ENCODE assay signal across 1 cellular context in the genomic region with DNA sequence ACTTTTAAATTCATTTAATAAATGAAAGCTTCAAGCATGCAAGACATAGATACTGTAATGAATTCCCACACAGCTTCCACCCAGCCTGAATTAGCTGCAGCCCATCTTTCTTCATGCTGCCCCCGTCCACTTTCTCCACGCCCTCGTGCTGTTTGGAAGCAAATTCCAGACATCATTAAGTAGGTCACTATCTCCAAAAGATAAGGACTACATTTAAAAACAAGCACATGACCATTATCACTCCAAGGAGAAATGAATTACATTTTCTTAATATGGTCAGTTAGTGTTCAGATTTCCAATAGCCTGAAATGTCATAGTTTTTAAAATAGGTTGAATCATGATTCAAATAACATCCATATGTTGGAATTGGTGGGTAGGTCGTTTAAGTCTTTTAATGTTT.
TF ChIP-seq lines count a peak whose summit lies in the region.

No MANE protein-coding gene starts in this region.

TF ChIP-seq in WTC11, 78 proteins besides CTCF, POLR2A, EP300 and RAD21 (continued from another document):
- TF ChIP-seq, protein P1, sequence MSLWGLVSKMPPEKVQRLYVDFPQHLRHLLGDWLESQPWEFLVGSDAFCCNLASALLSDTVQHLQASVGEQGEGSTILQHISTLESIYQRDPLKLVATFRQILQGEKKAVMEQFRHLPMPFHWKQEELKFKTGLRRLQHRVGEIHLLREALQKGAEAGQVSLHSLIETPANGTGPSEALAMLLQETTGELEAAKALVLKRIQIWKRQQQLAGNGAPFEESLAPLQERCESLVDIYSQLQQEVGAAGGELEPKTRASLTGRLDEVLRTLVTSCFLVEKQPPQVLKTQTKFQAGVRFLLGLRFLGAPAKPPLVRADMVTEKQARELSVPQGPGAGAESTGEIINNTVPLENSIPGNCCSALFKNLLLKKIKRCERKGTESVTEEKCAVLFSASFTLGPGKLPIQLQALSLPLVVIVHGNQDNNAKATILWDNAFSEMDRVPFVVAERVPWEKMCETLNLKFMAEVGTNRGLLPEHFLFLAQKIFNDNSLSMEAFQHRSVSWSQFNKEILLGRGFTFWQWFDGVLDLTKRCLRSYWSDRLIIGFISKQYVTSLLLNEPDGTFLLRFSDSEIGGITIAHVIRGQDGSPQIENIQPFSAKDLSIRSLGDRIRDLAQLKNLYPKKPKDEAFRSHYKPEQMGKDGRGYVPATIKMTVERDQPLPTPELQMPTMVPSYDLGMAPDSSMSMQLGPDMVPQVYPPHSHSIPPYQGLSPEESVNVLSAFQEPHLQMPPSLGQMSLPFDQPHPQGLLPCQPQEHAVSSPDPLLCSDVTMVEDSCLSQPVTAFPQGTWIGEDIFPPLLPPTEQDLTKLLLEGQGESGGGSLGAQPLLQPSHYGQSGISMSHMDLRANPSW (CRISPR knock-in tag; conservative IDR thresholded peaks at IDR 0.05; ENCODE audit: low read depth) = no peak
- TF ChIP-seq, protein P2, sequence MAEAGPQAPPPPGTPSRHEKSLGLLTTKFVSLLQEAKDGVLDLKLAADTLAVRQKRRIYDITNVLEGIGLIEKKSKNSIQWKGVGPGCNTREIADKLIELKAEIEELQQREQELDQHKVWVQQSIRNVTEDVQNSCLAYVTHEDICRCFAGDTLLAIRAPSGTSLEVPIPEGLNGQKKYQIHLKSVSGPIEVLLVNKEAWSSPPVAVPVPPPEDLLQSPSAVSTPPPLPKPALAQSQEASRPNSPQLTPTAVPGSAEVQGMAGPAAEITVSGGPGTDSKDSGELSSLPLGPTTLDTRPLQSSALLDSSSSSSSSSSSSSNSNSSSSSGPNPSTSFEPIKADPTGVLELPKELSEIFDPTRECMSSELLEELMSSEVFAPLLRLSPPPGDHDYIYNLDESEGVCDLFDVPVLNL (CRISPR knock-in tag; IDR thresholded peaks at IDR 0.05; ENCODE audit: borderline replicate concordance, low read depth) = no peak
- TF ChIP-seq TEAD4 (CRISPR knock-in tag; IDR thresholded peaks at IDR 0.05) = no peak
- TF ChIP-seq ZNF671 (CRISPR knock-in tag; IDR thresholded peaks at IDR 0.05) = no peak
- TF ChIP-seq ZNF232 (CRISPR knock-in tag; IDR thresholded peaks at IDR 0.05) = no peak
- no peak for TF ChIP-seq CREM (CRISPR knock-in tag; IDR thresholded peaks at IDR 0.05)
- TF ChIP-seq, protein P3, sequence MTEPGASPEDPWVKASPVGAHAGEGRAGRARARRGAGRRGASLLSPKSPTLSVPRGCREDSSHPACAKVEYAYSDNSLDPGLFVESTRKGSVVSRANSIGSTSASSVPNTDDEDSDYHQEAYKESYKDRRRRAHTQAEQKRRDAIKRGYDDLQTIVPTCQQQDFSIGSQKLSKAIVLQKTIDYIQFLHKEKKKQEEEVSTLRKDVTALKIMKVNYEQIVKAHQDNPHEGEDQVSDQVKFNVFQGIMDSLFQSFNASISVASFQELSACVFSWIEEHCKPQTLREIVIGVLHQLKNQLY (CRISPR knock-in tag; IDR thresholded peaks at IDR 0.05) = no peak
- TF ChIP-seq, protein P4, sequence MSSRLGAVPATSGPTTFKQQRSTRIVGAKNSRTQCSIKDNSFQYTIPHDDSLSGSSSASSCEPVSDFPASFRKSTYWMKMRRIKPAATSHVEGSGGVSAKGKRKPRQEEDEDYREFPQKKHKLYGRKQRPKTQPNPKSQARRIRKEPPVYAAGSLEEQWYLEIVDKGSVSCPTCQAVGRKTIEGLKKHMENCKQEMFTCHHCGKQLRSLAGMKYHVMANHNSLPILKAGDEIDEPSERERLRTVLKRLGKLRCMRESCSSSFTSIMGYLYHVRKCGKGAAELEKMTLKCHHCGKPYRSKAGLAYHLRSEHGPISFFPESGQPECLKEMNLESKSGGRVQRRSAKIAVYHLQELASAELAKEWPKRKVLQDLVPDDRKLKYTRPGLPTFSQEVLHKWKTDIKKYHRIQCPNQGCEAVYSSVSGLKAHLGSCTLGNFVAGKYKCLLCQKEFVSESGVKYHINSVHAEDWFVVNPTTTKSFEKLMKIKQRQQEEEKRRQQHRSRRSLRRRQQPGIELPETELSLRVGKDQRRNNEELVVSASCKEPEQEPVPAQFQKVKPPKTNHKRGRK (CRISPR knock-in tag; IDR thresholded peaks at IDR 0.05; ENCODE audit: borderline replicate concordance) = no peak
- TF ChIP-seq NFE2L1 (CRISPR knock-in tag; IDR thresholded peaks at IDR 0.05) = no peak
- TF ChIP-seq, protein P5, sequence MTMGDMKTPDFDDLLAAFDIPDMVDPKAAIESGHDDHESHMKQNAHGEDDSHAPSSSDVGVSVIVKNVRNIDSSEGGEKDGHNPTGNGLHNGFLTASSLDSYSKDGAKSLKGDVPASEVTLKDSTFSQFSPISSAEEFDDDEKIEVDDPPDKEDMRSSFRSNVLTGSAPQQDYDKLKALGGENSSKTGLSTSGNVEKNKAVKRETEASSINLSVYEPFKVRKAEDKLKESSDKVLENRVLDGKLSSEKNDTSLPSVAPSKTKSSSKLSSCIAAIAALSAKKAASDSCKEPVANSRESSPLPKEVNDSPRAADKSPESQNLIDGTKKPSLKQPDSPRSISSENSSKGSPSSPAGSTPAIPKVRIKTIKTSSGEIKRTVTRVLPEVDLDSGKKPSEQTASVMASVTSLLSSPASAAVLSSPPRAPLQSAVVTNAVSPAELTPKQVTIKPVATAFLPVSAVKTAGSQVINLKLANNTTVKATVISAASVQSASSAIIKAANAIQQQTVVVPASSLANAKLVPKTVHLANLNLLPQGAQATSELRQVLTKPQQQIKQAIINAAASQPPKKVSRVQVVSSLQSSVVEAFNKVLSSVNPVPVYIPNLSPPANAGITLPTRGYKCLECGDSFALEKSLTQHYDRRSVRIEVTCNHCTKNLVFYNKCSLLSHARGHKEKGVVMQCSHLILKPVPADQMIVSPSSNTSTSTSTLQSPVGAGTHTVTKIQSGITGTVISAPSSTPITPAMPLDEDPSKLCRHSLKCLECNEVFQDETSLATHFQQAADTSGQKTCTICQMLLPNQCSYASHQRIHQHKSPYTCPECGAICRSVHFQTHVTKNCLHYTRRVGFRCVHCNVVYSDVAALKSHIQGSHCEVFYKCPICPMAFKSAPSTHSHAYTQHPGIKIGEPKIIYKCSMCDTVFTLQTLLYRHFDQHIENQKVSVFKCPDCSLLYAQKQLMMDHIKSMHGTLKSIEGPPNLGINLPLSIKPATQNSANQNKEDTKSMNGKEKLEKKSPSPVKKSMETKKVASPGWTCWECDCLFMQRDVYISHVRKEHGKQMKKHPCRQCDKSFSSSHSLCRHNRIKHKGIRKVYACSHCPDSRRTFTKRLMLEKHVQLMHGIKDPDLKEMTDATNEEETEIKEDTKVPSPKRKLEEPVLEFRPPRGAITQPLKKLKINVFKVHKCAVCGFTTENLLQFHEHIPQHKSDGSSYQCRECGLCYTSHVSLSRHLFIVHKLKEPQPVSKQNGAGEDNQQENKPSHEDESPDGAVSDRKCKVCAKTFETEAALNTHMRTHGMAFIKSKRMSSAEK (CRISPR knock-in tag; IDR thresholded peaks at IDR 0.05; ENCODE audit: borderline replicate concordance) = no peak
